Comparison of ENCODE assay signal across 16 cellular contexts in genomic region chr6:133894795-133895401, GRCh38. TPM values are rescaled to one million over a fixed set of nuclear protein-coding genes. Genes with fewer than 3 reads are reported as not detected.
DNase-seq lines count a peak whose midpoint lies in the region; ATAC-seq, FAIRE-seq and TF ChIP-seq lines count a peak whose summit lies in the region.
"Had no signal": no experiment of that assay in that cellular context is flagged by ENCODE, and none has a peak within 500 bp of the region (broad histone marks: within the 10 kb centered on the region; RNA-seq: fewer than 3 reads in every experiment).

No MANE protein-coding gene starts in this region.

- H3K4me1 ChIP-seq in mammary epithelial cell (ENCODE audit: insufficient read depth, low read length) (no peaks in the 10 kb centered on the region), heart left ventricle (peaks cover 0 to 41% (median 11%) of the 10 kb centered on the region in 12 donors)

- H3K27me3 ChIP-seq in mammary epithelial cell (ENCODE audit: insufficient read depth, low read length) (peaks cover 61% of the 10 kb centered on the region), heart left ventricle (peaks cover 8 to 88% (median 71%) of the 10 kb centered on the region in 9 donors)

- H3K9ac ChIP-seq in mammary epithelial cell (ENCODE audit: insufficient read depth, low read length): no peak overlapping the region

- POLR2A ChIA-PET in MCF 10A (lab: Yijun Ruan, JAX): no interaction called here

- CTCF ChIA-PET in MCF 10A (lab: Yijun Ruan, JAX) (interaction anchor here (0.6 to 0.7 kb wide), 2 partner anchors 258 to 263 kb away, joined by 3 read pairs; no protein-coding TSS in a partner anchor), mammary epithelial cell (lab: Charles Lee; ENCODE audit: low non-redundant PET) (no interaction called here)

- H3K4me3 ChIP-seq in mammary epithelial cell (replicated peaks in 1 of 3; ENCODE audit: insufficient read depth in 1 of 3, low read depth in 2 of 3, low read length in 3 of 3) (no peak overlapping the region), heart left ventricle (peak overlapping the region in 6 of 12 donors; percentile 30 to 74 (median 42))

- no peak overlapping the region for H3K27ac ChIP-seq in mammary epithelial cell (ENCODE audit: insufficient read depth, low read depth, low read length)
- peak overlapping the region in 11 of 12 donors; percentile 34 to 89 (median 74) for H3K27ac ChIP-seq in heart left ventricle

- FAIRE-seq in GM19239 (lab: Jason Lieb, UNC): no peak
- FAIRE-seq: astrocyte, endometrium had no signal

- H3K36me3 ChIP-seq in mammary epithelial cell (ENCODE audit: insufficient read depth, low read length): no peaks in the 10 kb centered on the region
- H3K36me3 ChIP-seq in heart left ventricle: peaks cover 0 to 15% (median 0%) of the 10 kb centered on the region in 9 donors

- H3K27ac Mint-ChIP-seq in MCF 10A (ENCODE audit: low read depth, unreplicated experiment) (no peak overlapping the region), nephron progenitor cell (no peak overlapping the region)
- H3K27ac Mint-ChIP-seq: activated CD4-positive, alpha-beta T cell treated with anti-CD3 and anti-CD28 coated beads, Interleukin-2, amount 10 ng/mL, durations not matched to agents 7 days and 5 days had no signal

- H3K4me3 Mint-ChIP-seq in MCF 10A (ENCODE audit: unreplicated experiment): no peak overlapping the region
- peak overlapping the region; percentile 79 for H3K4me3 Mint-ChIP-seq in nephron progenitor cell
- H3K4me3 Mint-ChIP-seq: activated CD4-positive, alpha-beta T cell treated with anti-CD3 and anti-CD28 coated beads, Interleukin-2, amount 10 ng/mL, durations not matched to agents 7 days and 5 days; activated T-cell treated with anti-CD3 and anti-CD28 coated beads, Interleukin-2, amount 50 U/mL, for 72 hours; naive B cell had no signal

- 41% methylated on average over 5 of the region's 5 CpGs for WGBS in mammary epithelial cell (ENCODE audit: low coverage, missing lambda C conversion rate)
- WGBS in heart left ventricle, 4 donors: 2 to 7% (median 4%) methylated on average over 5 of the region's 5 CpGs

- peak; percentile 17 for DNase-seq in MCF 10A (ENCODE audit: unreplicated experiment)
- DNase-seq in mammary epithelial cell: no peak
- DNase-seq in heart left ventricle: peak in 3 of 5 donors; percentile 33 to 69 (median 36)
- no peak for DNase-seq in nephron progenitor cell
- no peak for DNase-seq in cerebellar cortex (ENCODE audit: low spot score)
- DNase-seq in posterior vena cava (ENCODE audit: low spot score): no peak
- DNase-seq in GM19239 (ENCODE audit: insufficient read length, low spot score): no peak
- DNase-seq: activated CD4-positive, alpha-beta T cell treated with anti-CD3 and anti-CD28 coated beads, Interleukin-2, amount 10 ng/mL, durations not matched to agents 7 days and 5 days; activated T-cell treated with anti-CD3 and anti-CD28 coated beads, Interleukin-2, amount 50 U/mL, for 72 hours; DMS 273 treated with DMSO at 0.1 percent for 48 hours; naive B cell had no signal

- BruUV-seq in MCF 10A (replicated peaks; lab: Mats Ljungman, UMichigan) (no TSS peak), mammary epithelial cell (replicated peaks; lab: Mats Ljungman, UMichigan) (no TSS peak)

- no peaks in the 10 kb centered on the region for H3K79me2 ChIP-seq in mammary epithelial cell (ENCODE audit: insufficient read depth, low read length)

- no peaks in the 10 kb centered on the region for H4K20me1 ChIP-seq in mammary epithelial cell (ENCODE audit: insufficient read depth, low read length)

- H3K9me3 Mint-ChIP-seq in MCF 10A (ENCODE audit: unreplicated experiment) (no peaks in the 10 kb centered on the region), nephron progenitor cell (no peaks in the 10 kb centered on the region)
- H3K9me3 Mint-ChIP-seq: activated CD4-positive, alpha-beta T cell treated with anti-CD3 and anti-CD28 coated beads, Interleukin-2, amount 10 ng/mL, durations not matched to agents 7 days and 5 days; activated T-cell treated with anti-CD3 and anti-CD28 coated beads, Interleukin-2, amount 50 U/mL, for 72 hours had no signal

- H3K4me1 Mint-ChIP-seq in MCF 10A (ENCODE audit: insufficient read depth, unreplicated experiment) (peaks cover 14% of the 10 kb centered on the region), nephron progenitor cell (peaks cover 64% of the 10 kb centered on the region)

- intact Hi-C loops in MCF 10A (cut with micrococcal nuclease): no loop called here
- intact Hi-C loops in mammary epithelial cell (cut with micrococcal nuclease): no loop called here
- intact Hi-C loops in heart left ventricle (cut with DNase I): loop anchor here in 3 of 10 donors (5.0 kb wide), 2 partner anchors 133 to 138 kb away; no protein-coding TSS in a partner anchor
- intact Hi-C loops in posterior vena cava (cut with DNase I): loop anchor here in 1 of 2 donors (10.0 kb wide), 1 partner anchor 50 kb away; no protein-coding TSS in a partner anchor

- in situ Hi-C loops in mammary epithelial cell (cut with MboI; ENCODE audit: low sequenced_read_pairs in 2 of 2): loop anchor here in 1 of 2 donors (10.0 kb wide), 1 partner anchor 60 kb away; no protein-coding TSS in a partner anchor

- H3K36me3 Mint-ChIP-seq in MCF 10A (ENCODE audit: insufficient read depth, unreplicated experiment) (peaks cover 6% of the 10 kb centered on the region), nephron progenitor cell (ENCODE audit: low read depth) (no peaks in the 10 kb centered on the region)
- H3K36me3 Mint-ChIP-seq: naive B cell had no signal

- dilution Hi-C loops in mammary epithelial cell (cut with HindIII; ENCODE audit: low sequenced_read_pairs): no loop called here

- ATAC-seq in heart left ventricle (peak; percentile 37 to 65 (median 47)), GM21528 (IDR thresholded peaks at IDR 0.05; ENCODE audit: low FRiP score, unreplicated experiment) (no peak)
- ATAC-seq: activated T-cell treated with anti-CD3 and anti-CD28 coated beads, Interleukin-2, amount 50 U/mL, for 72 hours had no signal

- no peak overlapping the region for H3K4me2 ChIP-seq in mammary epithelial cell (ENCODE audit: insufficient read depth, low read depth, low read length)

- TF ChIP-seq CTCF in MCF 10A (IDR thresholded peaks at IDR 0.05; ENCODE audit: unreplicated experiment) (no peak), mammary epithelial cell (conservative IDR thresholded peaks at IDR 0.05 in 1 of 2, IDR thresholded peaks at IDR 0.05 in 1 of 2; ENCODE audit: extremely low read depth in 1 of 2, insufficient read depth in 1 of 2, low read depth in 1 of 2, low read length in 2 of 2) (no peak), heart left ventricle (IDR thresholded peaks at IDR 0.05) (no peak), nephron progenitor cell (IDR thresholded peaks at IDR 0.05) (no peak)

- no peak for TF ChIP-seq POLR2A in heart left ventricle (IDR thresholded peaks at IDR 0.05)

- H3K27me3 Mint-ChIP-seq in MCF 10A (ENCODE audit: insufficient read depth, unreplicated experiment) (no peaks in the 10 kb centered on the region), nephron progenitor cell (ENCODE audit: low read depth, poor library complexity) (peaks cover 89% of the 10 kb centered on the region)

- no peak overlapping the region for H2AFZ ChIP-seq in mammary epithelial cell (ENCODE audit: low read depth, low read length)

- H3K9me3 ChIP-seq in mammary epithelial cell (replicated peaks; ENCODE audit: insufficient read depth, low read length): no peaks in the 10 kb centered on the region
- no peaks in the 10 kb centered on the region for H3K9me3 ChIP-seq in heart left ventricle

RNA-seq across cellular contexts. Expression of gene TCF21, which starts 6.0 kb away (rescaled TPM):
- not detected in 2 replicates for total RNA-seq in MCF 10A (2022)
- total RNA-seq in mammary epithelial cell: not detected
- polyA plus RNA-seq in mammary epithelial cell: not detected
- polyA minus RNA-seq in mammary epithelial cell: not detected
- 1 to 10 TPM; 1.8 to 9.5 (median 3.9) TPM for total RNA-seq in heart left ventricle
- polyA plus RNA-seq in heart left ventricle: 1 to 10 TPM; 1.9 to 5.1 TPM
- total RNA-seq in posterior vena cava: 1 to 10 TPM; 1.9 to 4.5 TPM
- total RNA-seq: activated CD4-positive, alpha-beta T cell treated with anti-CD3 and anti-CD28 coated beads, Interleukin-2, amount 10 ng/mL, durations not matched to agents 7 days and 5 days; activated T-cell treated with anti-CD3 and anti-CD28 coated beads, Interleukin-2, amount 50 U/mL, for 72 hours; T-helper 2 cell treated with Interferon-gamma antibody and Interleukin-4, amounts not matched to agents 100 ng/mL and 5 ng/mL, for 36 hours; temporal lobe had no signal

RNA-seq across cellular contexts. Expression of gene TBPL1, which starts 58.1 kb away (rescaled TPM):
- total RNA-seq in MCF 10A (2022) (40.9 and 51.8 TPM in 2 replicates), mammary epithelial cell (10 to 100 TPM; 19.2 to 25.6 TPM), heart left ventricle (10 to 100 TPM in 8 of 9 donors, 1 to 10 TPM in 1; 9.9 to 20.3 (median 15.4) TPM), posterior vena cava (10 to 100 TPM; 16.3 to 19.6 TPM)
- polyA plus RNA-seq in mammary epithelial cell (23.7 TPM), heart left ventricle (10 to 100 TPM; 16.4 to 16.9 TPM)
- 1.2 TPM for polyA minus RNA-seq in mammary epithelial cell

Comparison
In these comparisons a context has a peak if more than half of its experiments do, and no peak if none do; other contexts are left out.
1. DNase-seq: peak in MCF 10A (single experiment) and heart left ventricle (3 of 5); none in mammary epithelial cell (single experiment), nephron progenitor cell (single experiment), cerebellar cortex (single experiment), posterior vena cava (single experiment) and GM19239 (single experiment).